ENCODE assay signal across 1 cellular context in the genomic region with DNA sequence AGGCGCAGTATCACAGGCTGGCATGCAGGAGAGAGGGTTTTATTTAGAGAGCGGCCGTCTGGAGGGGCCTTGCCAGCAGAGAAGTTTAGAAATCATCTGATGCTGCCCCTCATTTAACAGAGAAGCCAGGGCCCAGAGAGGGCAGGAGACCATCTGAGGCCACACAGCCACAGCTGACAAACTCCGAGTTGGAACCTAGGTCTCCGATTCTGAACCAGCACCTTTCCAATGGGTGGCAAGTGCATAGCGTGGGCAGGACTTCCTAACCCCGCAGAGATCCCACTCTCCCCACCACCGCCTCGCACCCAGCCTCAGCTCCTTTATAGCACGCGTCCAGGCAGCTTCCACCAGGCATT.
TF ChIP-seq lines count a peak whose summit lies in the region.

No MANE protein-coding gene starts in this region.

TF ChIP-seq in GM23338, 12 proteins besides CTCF, POLR2A, EP300 and RAD21 (continued from another document):
- TF ChIP-seq JUNB (IDR thresholded peaks at IDR 0.05; ENCODE audit: unreplicated experiment) (no peak), STAT1 (IDR thresholded peaks at IDR 0.05; ENCODE audit: unreplicated experiment) (no peak), EZH2 (IDR thresholded peaks at IDR 0.05; ENCODE audit: low read depth, unreplicated experiment) (no peak), ZNF331 (CRISPR knock-in tag; IDR thresholded peaks at IDR 0.05; ENCODE audit: low read depth) (no peak)
- TF ChIP-seq, protein P1, sequence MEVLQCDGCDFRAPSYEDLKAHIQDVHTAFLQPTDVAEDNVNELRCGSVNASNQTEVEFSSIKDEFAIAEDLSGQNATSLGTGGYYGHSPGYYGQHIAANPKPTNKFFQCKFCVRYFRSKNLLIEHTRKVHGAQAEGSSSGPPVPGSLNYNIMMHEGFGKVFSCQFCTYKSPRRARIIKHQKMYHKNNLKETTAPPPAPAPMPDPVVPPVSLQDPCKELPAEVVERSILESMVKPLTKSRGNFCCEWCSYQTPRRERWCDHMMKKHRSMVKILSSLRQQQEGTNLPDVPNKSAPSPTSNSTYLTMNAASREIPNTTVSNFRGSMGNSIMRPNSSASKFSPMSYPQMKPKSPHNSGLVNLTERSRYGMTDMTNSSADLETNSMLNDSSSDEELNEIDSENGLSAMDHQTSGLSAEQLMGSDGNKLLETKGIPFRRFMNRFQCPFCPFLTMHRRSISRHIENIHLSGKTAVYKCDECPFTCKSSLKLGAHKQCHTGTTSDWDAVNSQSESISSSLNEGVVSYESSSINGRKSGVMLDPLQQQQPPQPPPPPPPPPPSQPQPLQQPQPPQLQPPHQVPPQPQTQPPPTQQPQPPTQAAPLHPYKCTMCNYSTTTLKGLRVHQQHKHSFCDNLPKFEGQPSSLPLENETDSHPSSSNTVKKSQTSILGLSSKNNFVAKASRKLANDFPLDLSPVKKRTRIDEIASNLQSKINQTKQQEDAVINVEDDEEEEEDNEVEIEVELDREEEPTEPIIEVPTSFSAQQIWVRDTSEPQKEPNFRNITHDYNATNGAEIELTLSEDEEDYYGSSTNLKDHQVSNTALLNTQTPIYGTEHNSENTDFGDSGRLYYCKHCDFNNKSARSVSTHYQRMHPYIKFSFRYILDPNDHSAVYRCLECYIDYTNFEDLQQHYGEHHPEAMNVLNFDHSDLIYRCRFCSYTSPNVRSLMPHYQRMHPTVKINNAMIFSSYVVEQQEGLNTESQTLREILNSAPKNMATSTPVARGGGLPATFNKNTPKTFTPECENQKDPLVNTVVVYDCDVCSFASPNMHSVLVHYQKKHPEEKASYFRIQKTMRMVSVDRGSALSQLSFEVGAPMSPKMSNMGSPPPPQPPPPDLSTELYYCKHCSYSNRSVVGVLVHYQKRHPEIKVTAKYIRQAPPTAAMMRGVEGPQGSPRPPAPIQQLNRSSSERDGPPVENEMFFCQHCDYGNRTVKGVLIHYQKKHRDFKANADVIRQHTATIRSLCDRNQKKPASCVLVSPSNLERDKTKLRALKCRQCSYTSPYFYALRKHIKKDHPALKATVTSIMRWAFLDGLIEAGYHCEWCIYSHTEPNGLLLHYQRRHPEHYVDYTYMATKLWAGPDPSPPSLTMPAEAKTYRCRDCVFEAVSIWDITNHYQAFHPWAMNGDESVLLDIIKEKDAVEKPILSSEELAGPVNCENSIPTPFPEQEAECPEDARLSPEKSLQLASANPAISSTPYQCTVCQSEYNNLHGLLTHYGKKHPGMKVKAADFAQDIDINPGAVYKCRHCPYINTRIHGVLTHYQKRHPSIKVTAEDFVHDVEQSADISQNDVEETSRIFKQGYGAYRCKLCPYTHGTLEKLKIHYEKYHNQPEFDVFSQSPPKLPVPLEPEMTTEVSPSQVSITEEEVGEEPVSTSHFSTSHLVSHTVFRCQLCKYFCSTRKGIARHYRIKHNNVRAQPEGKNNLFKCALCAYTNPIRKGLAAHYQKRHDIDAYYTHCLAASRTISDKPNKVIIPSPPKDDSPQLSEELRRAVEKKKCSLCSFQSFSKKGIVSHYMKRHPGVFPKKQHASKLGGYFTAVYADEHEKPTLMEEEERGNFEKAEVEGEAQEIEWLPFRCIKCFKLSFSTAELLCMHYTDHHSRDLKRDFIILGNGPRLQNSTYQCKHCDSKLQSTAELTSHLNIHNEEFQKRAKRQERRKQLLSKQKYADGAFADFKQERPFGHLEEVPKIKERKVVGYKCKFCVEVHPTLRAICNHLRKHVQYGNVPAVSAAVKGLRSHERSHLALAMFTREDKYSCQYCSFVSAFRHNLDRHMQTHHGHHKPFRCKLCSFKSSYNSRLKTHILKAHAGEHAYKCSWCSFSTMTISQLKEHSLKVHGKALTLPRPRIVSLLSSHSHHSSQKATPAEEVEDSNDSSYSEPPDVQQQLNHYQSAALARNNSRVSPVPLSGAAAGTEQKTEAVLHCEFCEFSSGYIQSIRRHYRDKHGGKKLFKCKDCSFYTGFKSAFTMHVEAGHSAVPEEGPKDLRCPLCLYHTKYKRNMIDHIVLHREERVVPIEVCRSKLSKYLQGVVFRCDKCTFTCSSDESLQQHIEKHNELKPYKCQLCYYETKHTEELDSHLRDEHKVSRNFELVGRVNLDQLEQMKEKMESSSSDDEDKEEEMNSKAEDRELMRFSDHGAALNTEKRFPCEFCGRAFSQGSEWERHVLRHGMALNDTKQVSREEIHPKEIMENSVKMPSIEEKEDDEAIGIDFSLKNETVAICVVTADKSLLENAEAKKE (CRISPR knock-in tag; IDR thresholded peaks at IDR 0.05) = no peak
